ENCODE assay signal across 9 cellular contexts in genomic region chr16:1979271-1980025, GRCh38. TPM values are rescaled to one million over a fixed set of nuclear protein-coding genes. Genes with fewer than 3 reads are reported as not detected.
DNase-seq lines count a peak whose midpoint lies in the region; TF ChIP-seq lines count a peak whose summit lies in the region.
"Had no signal": no experiment of that assay in that cellular context is flagged by ENCODE, and none has a peak within 500 bp of the region (broad histone marks: within the 10 kb centered on the region; RNA-seq: fewer than 3 reads in every experiment).

No MANE protein-coding gene starts in this region.

- intact Hi-C loops in colonic mucosa (cut with DNase I), result no loop called here

- no peak overlapping the region for H2AFZ ChIP-seq in smooth muscle cell (ENCODE audit: low read depth)

- H3K4me1 ChIP-seq in colonic mucosa, result peaks cover 11% of the 10 kb centered on the region
- H3K4me1 ChIP-seq in smooth muscle cell (ENCODE audit: low read depth), result peaks cover 19% of the 10 kb centered on the region
- peaks cover 0 to 32% of the 10 kb centered on the region in 2 donors for H3K4me1 ChIP-seq in right atrium auricular region

- TF ChIP-seq CTCF in colonic mucosa (IDR thresholded peaks at IDR 0.05) (no peak), smooth muscle cell (IDR thresholded peaks at IDR 0.05; ENCODE audit: borderline replicate concordance, insufficient read depth, poor library complexity, severe bottlenecking) (no peak), right atrium auricular region (IDR thresholded peaks at IDR 0.05) (no peak)

- peak overlapping the region; percentile 39 for H3K4me3 ChIP-seq in colonic mucosa
- H3K4me3 ChIP-seq in smooth muscle cell, result peak overlapping the region; percentile 30
- H3K4me3 ChIP-seq in right atrium auricular region, result no peak overlapping the region
- H3K4me3 ChIP-seq: A549 had no signal

- H4K20me1 ChIP-seq in smooth muscle cell (ENCODE audit: low read depth), result no peaks in the 10 kb centered on the region

- peak overlapping the region; percentile 78 for H3K4me2 ChIP-seq in smooth muscle cell
- H3K4me2 ChIP-seq: A549 had no signal

- DNase-seq in NCI-H1417 (lab: John Stamatoyannopoulos, UW), result peak; percentile 25 to 78 (median 36)
- no peak for DNase-seq in NCI-H1417 treated with DMSO at 0.1 percent for 48 hours (lab: John Stamatoyannopoulos, UW)
- DNase-seq in colonic mucosa, result peak; percentile 92
- DNase-seq in smooth muscle cell (lab: John Stamatoyannopoulos, UW; ENCODE audit: unreplicated experiment), result no peak
- DNase-seq in HUDEP-2 (lab: John Stamatoyannopoulos, UW; ENCODE audit: unreplicated experiment in 76 of 76), result no peak
- no peak for DNase-seq in right atrium auricular region (ENCODE audit: low spot score)
- DNase-seq: immature natural killer cell had no signal

- H3K9ac ChIP-seq in colonic mucosa (ENCODE audit: low read depth in 2 of 2, low read length in 2 of 2), result peak overlapping the region; percentile 72 to 81
- H3K9ac ChIP-seq in smooth muscle cell (ENCODE audit: low read depth), result no peak overlapping the region

- peaks cover 14% of the 10 kb centered on the region for H3K36me3 ChIP-seq in colonic mucosa
- H3K36me3 ChIP-seq in smooth muscle cell (ENCODE audit: low read depth), result no peaks in the 10 kb centered on the region
- peaks cover 43% of the 10 kb centered on the region for H3K36me3 ChIP-seq in right atrium auricular region

- H3K27ac ChIP-seq in colonic mucosa (peak overlapping the region; percentile 93), smooth muscle cell (ENCODE audit: low read depth) (no peak overlapping the region), right atrium auricular region (no peak overlapping the region)
- H3K27ac ChIP-seq: A549 had no signal

- H3K27me3 ChIP-seq in colonic mucosa (peaks cover 8% of the 10 kb centered on the region), smooth muscle cell (ENCODE audit: low read depth) (peaks cover 54% of the 10 kb centered on the region), right atrium auricular region (peaks cover 7 to 9% of the 10 kb centered on the region in 2 donors)

- H3K79me2 ChIP-seq in smooth muscle cell (ENCODE audit: low read depth), result no peaks in the 10 kb centered on the region

- WGBS in smooth muscle cell (ENCODE audit: low lambda C conversion rate), result 4% methylated on average over 42 of the region's 70 CpGs

- H3K9me3 ChIP-seq in colonic mucosa (no peaks in the 10 kb centered on the region), smooth muscle cell (replicated peaks; ENCODE audit: low read depth) (no peaks in the 10 kb centered on the region), right atrium auricular region (no peaks in the 10 kb centered on the region)
- H3K9me3 ChIP-seq: A549 had no signal

- H3F3A ChIP-seq in smooth muscle cell (ENCODE audit: low read depth), result peaks cover 1% of the 10 kb centered on the region

RNA-seq across cellular contexts. Expression of gene NOXO1, which starts 1.8 kb away (rescaled TPM):
- total RNA-seq in colonic mucosa (10 to 100 TPM; 43.9 to 80.1 TPM), smooth muscle cell (0.13 TPM in 1 of 2 replicates, not detected in the other), right atrium auricular region (under 1 TPM in 1 of 2 donors, not detected in 1; 0.30 TPM)
- polyA plus RNA-seq in smooth muscle cell, result 0.35 and 1.7 TPM in 2 replicates
- total RNA-seq: SK-MEL-5 had no signal

RNA-seq across cellular contexts. Expression of gene GFER, which starts 4.5 kb away (rescaled TPM):
- total RNA-seq in colonic mucosa, result 10 to 100 TPM; 76.6 to 79.5 TPM
- total RNA-seq in smooth muscle cell, result 12.1 and 15.1 TPM in 2 replicates
- polyA plus RNA-seq in smooth muscle cell, result 33.5 and 41.2 TPM in 2 replicates
- 10 to 100 TPM; 11.9 to 12.6 TPM for total RNA-seq in right atrium auricular region

RNA-seq across cellular contexts. Expression of gene TBL3, which starts 7.6 kb away (rescaled TPM):
- total RNA-seq in colonic mucosa, result 10 to 100 TPM; 19.4 to 43.1 TPM
- total RNA-seq in smooth muscle cell, result 25.8 and 28.5 TPM in 2 replicates
- polyA plus RNA-seq in smooth muscle cell, result 62.0 and 81.7 TPM in 2 replicates
- 10 to 100 TPM; 22.4 to 35.6 TPM for total RNA-seq in right atrium auricular region

RNA-seq across cellular contexts. Expression of gene SYNGR3, which starts 10.3 kb away (rescaled TPM):
- total RNA-seq in colonic mucosa (1 to 10 TPM; 1.5 to 1.9 TPM), smooth muscle cell (3.0 and 4.4 TPM in 2 replicates), right atrium auricular region (1 to 10 TPM in 1 of 2 donors, under 1 TPM in 1; 0.52 to 2.1 TPM)
- 8.7 and 16.8 TPM in 2 replicates for polyA plus RNA-seq in smooth muscle cell

RNA-seq across cellular contexts. Expression of gene RNF151, which starts 12.8 kb away (rescaled TPM):
- total RNA-seq in colonic mucosa, result not detected
- not detected in 2 replicates for total RNA-seq in smooth muscle cell
- polyA plus RNA-seq in smooth muscle cell, result not detected in 2 replicates
- not detected for total RNA-seq in right atrium auricular region
- total RNA-seq: SK-MEL-5 had no signal
- polyA plus RNA-seq: A549, immature natural killer cell had no signal

Comparison
In these comparisons a context has a peak if more than half of its experiments do, and no peak if none do; other contexts are left out.
1. DNase-seq: peak in NCI-H1417 (3 of 3) and colonic mucosa (single experiment); none in NCI-H1417 treated with DMSO at 0.1 percent for 48 hours (single experiment), smooth muscle cell (single experiment), HUDEP-2 (0 of 76) and right atrium auricular region (single experiment).
2. H3K4me3 ChIP-seq: peak in colonic mucosa (single experiment) and smooth muscle cell (single experiment); none in right atrium auricular region (0 of 2).
3. RNA of gene NOXO1, which starts 1.8 kb away (total RNA-seq): 43.9 to 80.1 TPM in colonic mucosa; 0.30 TPM in right atrium auricular region and 0.13 TPM in smooth muscle cell; every median in the first group is over 10 times any median in the second.